In the genomic region with DNA sequence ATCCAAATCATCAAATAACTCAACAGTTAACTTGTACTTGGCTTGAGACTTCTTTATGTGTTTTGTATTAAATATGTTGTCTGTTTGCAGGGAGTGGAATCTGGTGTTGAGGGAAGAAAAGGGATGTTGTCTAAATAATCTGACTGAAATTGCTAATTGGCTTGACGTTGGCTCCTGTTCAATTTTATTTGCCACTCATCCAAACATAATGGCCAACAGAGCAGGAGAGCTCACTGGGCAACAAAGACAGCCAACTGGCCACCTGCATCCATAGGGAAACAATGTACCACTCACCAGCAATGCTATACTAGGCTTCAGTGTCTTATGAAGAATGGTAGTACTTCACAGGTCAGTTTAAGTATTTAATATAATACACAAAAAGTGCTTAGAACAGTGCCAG, we compare ENCODE assay signal across 18 cellular contexts.
"Had no signal": no experiment of that assay in that cellular context is flagged by ENCODE, and none has a peak within 500 bp of the region (broad histone marks: within the 10 kb centered on the region; RNA-seq: fewer than 3 reads in every experiment).

No MANE protein-coding gene starts in this region.

- H3K9me3 Mint-ChIP-seq: activated naive CD8-positive, alpha-beta T cell treated with anti-CD3 and anti-CD28 coated beads for 36 hours; T-helper 1 cell treated with Interleukin-12 subunit alpha and Interleukin-12 subunit beta and Interleukin-4 antibody, amounts not matched to agents 30 μg/mL and 1 μg/mL, for 36 hours had no signal

- H3K27me3 Mint-ChIP-seq: activated CD4-positive, alpha-beta T cell treated with anti-CD3 and anti-CD28 coated beads for 36 hours; activated naive CD8-positive, alpha-beta T cell treated with anti-CD3 and anti-CD28 coated beads for 36 hours had no signal

- H3K27ac Mint-ChIP-seq: activated CD4-positive, alpha-beta T cell treated with anti-CD3 and anti-CD28 coated beads for 36 hours; activated naive CD8-positive, alpha-beta T cell treated with anti-CD3 and anti-CD28 coated beads for 36 hours; T-helper 1 cell treated with Interleukin-12 subunit alpha and Interleukin-12 subunit beta and Interleukin-4 antibody, amounts not matched to agents 30 μg/mL and 1 μg/mL, for 36 hours had no signal

- DNase-seq: activated CD4-positive, alpha-beta T cell treated with anti-CD3 and anti-CD28 coated beads for 36 hours; activated CD4-positive, alpha-beta T cell treated with anti-CD3 and anti-CD28 coated beads, Interleukin-2, amount 50 U/mL, for 48 hours; activated naive CD4-positive, alpha-beta T cell; activated naive CD8-positive, alpha-beta T cell treated with anti-CD3 and anti-CD28 coated beads for 36 hours; amniotic stem cell; foreskin keratinocyte; midbrain; occipital lobe; stimulated activated CD4-positive, alpha-beta T cell treated with anti-CD3 and anti-CD28 coated beads, Interleukin-12 subunit alpha, Interleukin-12 subunit beta, amount 100 ng/mL, for 4 hours; stimulated activated CD4-positive, alpha-beta T cell treated with anti-CD3 and anti-CD28 coated beads, Interleukin-1b, Interleukin-23, amount 100 ng/mL, for 48 hours; stimulated activated naive CD8-positive, alpha-beta T cell treated with anti-CD3 and anti-CD28 coated beads, Interleukin-15, Interleukin-2, amounts not matched to agents 100 U/mL and 50 U/mL, for 24 hours; trophoblast cell had no signal

- H3K4me1 Mint-ChIP-seq: activated CD4-positive, alpha-beta T cell treated with anti-CD3 and anti-CD28 coated beads for 36 hours; activated naive CD8-positive, alpha-beta T cell treated with anti-CD3 and anti-CD28 coated beads for 36 hours had no signal

- H3K4me3 Mint-ChIP-seq: activated CD4-positive, alpha-beta T cell treated with anti-CD3 and anti-CD28 coated beads for 36 hours; activated naive CD8-positive, alpha-beta T cell treated with anti-CD3 and anti-CD28 coated beads for 36 hours; T-helper 1 cell treated with Interleukin-12 subunit alpha and Interleukin-12 subunit beta and Interleukin-4 antibody, amounts not matched to agents 30 μg/mL and 1 μg/mL, for 36 hours had no signal

- H3K36me3 Mint-ChIP-seq: activated naive CD8-positive, alpha-beta T cell treated with anti-CD3 and anti-CD28 coated beads for 36 hours had no signal

- H3K27ac ChIP-seq: cardiac muscle cell, foreskin keratinocyte, right atrium auricular region, suprapubic skin, vagina had no signal

- ATAC-seq: activated CD4-positive, alpha-beta T cell treated with anti-CD3 and anti-CD28 coated beads for 36 hours; foreskin keratinocyte; left lobe of liver; stimulated activated naive CD8-positive, alpha-beta T cell treated with anti-CD3 and anti-CD28 coated beads, Interleukin-15, Interleukin-2, amounts not matched to agents 100 U/mL and 50 U/mL, for 24 hours had no signal
